19 cellular contexts compared by ENCODE assay signal in the genomic region with DNA sequence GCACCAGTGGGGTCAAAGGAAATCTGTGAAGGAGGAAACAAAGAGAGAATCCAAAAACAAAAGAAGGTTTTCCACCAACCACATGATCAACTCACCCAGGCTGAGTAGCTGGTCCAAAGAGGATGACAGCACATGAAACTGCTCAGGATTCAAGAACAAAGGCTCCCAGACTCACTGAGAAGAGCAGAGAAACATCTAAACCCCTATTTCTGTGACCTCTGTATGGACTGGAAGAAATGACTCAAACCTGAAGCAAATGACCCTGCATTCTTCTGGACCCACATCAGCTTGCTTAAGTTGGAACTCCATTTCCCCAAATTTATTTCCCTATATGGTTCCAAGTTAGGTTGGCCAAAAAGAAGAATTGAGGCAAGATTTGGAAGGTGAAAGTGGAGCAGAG.
"Had no signal": no experiment of that assay in that cellular context is flagged by ENCODE, and none has a peak within 500 bp of the region (broad histone marks: within the 10 kb centered on the region; RNA-seq: fewer than 3 reads in every experiment).

No MANE protein-coding gene starts in this region.

- H3K27ac ChIP-seq: right atrium auricular region, spleen, upper lobe of left lung had no signal

- H3K36me3 ChIP-seq: right atrium auricular region, spleen, upper lobe of left lung had no signal

- H3K4me1 Mint-ChIP-seq: endodermal cell had no signal

- H3K4me2 ChIP-seq: SK-N-SH had no signal

- DNase-seq: activated B cell treated with CpG ODN at 0.5 μM for 24 hours; activated CD4-positive, alpha-beta T cell treated with anti-CD3 and anti-CD28 coated beads, Interleukin-2, amount 50 U/mL, for 4 hours; activated naive CD4-positive, alpha-beta T cell treated with anti-CD3 and anti-CD28 coated beads for 36 hours; central memory CD4-positive, alpha-beta T cell; dermis blood vessel endothelial cell; endodermal cell; erythroblast; glutamatergic neuron; mammary epithelial cell; nucleus accumbens; SK-N-SH; spleen; stimulated activated CD4-positive, alpha-beta T cell treated with anti-CD3 and anti-CD28 coated beads, Interleukin-1b, Interleukin-23, amount 100 ng/mL, for 48 hours; stimulated activated naive CD4-positive, alpha-beta T cell treated with Interleukin-2 at 50 U/mL for 16 hours; upper lobe of left lung had no signal

- H3K27ac Mint-ChIP-seq: activated B cell treated with CpG ODN at 0.5 μM for 24 hours; activated naive CD4-positive, alpha-beta T cell treated with anti-CD3 and anti-CD28 coated beads for 36 hours; endodermal cell; natural killer cell treated with Interleukin-12 subunit alpha and Interleukin-12 subunit beta and Interleukin-15 and Interleukin-18, amount 100 ng/mL, for 72 hours; T-helper 1 cell treated with Interleukin-12 subunit alpha and Interleukin-12 subunit beta and Interleukin-4 antibody, amounts not matched to agents 30 μg/mL and 1 μg/mL, for 36 hours had no signal

- H3K9me3 ChIP-seq: right atrium auricular region, SK-N-SH, upper lobe of left lung had no signal

- H3K4me3 ChIP-seq: right atrium auricular region, spleen, upper lobe of left lung had no signal

- H3K4me3 Mint-ChIP-seq: activated B cell treated with CpG ODN at 0.5 μM for 24 hours; activated naive CD4-positive, alpha-beta T cell treated with anti-CD3 and anti-CD28 coated beads for 36 hours; endodermal cell; natural killer cell treated with Interleukin-12 subunit alpha and Interleukin-12 subunit beta and Interleukin-15 and Interleukin-18, amount 100 ng/mL, for 72 hours; T-helper 1 cell treated with Interleukin-12 subunit alpha and Interleukin-12 subunit beta and Interleukin-4 antibody, amounts not matched to agents 30 μg/mL and 1 μg/mL, for 36 hours had no signal

- ATAC-seq: left lobe of liver; natural killer cell treated with Interleukin-12 subunit alpha and Interleukin-12 subunit beta and Interleukin-15 and Interleukin-18, amount 100 ng/mL, for 72 hours had no signal

- H3K9ac ChIP-seq: SK-N-SH had no signal

- H3K36me3 Mint-ChIP-seq: natural killer cell treated with Interleukin-12 subunit alpha and Interleukin-12 subunit beta and Interleukin-15 and Interleukin-18, amount 100 ng/mL, for 72 hours had no signal

- H3K9me3 Mint-ChIP-seq: activated B cell treated with CpG ODN at 0.5 μM for 24 hours; activated naive CD4-positive, alpha-beta T cell treated with anti-CD3 and anti-CD28 coated beads for 36 hours; endodermal cell; natural killer cell treated with Interleukin-12 subunit alpha and Interleukin-12 subunit beta and Interleukin-15 and Interleukin-18, amount 100 ng/mL, for 72 hours; T-helper 1 cell treated with Interleukin-12 subunit alpha and Interleukin-12 subunit beta and Interleukin-4 antibody, amounts not matched to agents 30 μg/mL and 1 μg/mL, for 36 hours had no signal

- H3K27me3 Mint-ChIP-seq: natural killer cell treated with Interleukin-12 subunit alpha and Interleukin-12 subunit beta and Interleukin-15 and Interleukin-18, amount 100 ng/mL, for 72 hours had no signal
